Comparison of ENCODE assay signal across 2 cellular contexts in the genomic region with DNA sequence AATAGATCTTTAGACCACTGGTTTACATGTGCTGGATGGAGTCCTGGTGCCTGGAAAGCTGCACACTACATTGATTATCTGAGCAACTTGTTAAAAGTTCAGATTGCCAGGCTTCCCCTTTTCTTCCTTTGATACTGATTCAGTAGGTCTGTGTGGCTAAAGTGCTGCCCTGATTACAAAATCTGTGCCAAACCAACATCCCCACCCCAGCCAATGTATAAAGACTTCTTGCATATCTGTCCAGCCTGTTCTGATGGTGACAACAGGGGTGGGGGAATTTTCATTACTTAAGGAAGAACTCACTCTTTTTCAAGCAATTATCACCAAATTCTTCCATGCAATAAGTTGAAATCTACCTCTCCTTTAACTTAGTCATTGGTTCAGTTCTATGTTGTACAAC.
TF ChIP-seq lines count a peak whose summit lies in the region.

No MANE protein-coding gene starts in this region.

TF ChIP-seq in HCT116, 20 proteins besides CTCF, POLR2A, EP300 and RAD21:
- no peak for TF ChIP-seq POLR2AphosphoS5 (IDR thresholded peaks at IDR 0.05; ENCODE audit: low read depth, low read length)
- no peak for TF ChIP-seq CBX3 (IDR thresholded peaks at IDR 0.05; ENCODE audit: low read depth)
- TF ChIP-seq ZBTB33 (IDR thresholded peaks at IDR 0.05; ENCODE audit: extremely low read depth, insufficient replicate concordance, low read length), result no peak
- no peak for TF ChIP-seq SP1 (IDR thresholded peaks at IDR 0.05; ENCODE audit: low read depth)
- no peak for TF ChIP-seq TCF7L2 (IDR thresholded peaks at IDR 0.05; ENCODE audit: borderline replicate concordance, extremely low read depth, insufficient read depth, insufficient read length)
- TF ChIP-seq ZFX (IDR thresholded peaks at IDR 0.05), result no peak
- TF ChIP-seq YY1 (IDR thresholded peaks at IDR 0.05; ENCODE audit: extremely low read depth, insufficient replicate concordance, low read depth, low read length), result no peak
- no peak for TF ChIP-seq CEBPB (IDR thresholded peaks at IDR 0.05; ENCODE audit: low read depth)
- no peak for TF ChIP-seq JUND (IDR thresholded peaks at IDR 0.05)
- TF ChIP-seq SRF (IDR thresholded peaks at IDR 0.05; ENCODE audit: low read depth), result no peak
- TF ChIP-seq ELF1 (IDR thresholded peaks at IDR 0.05; ENCODE audit: borderline replicate concordance, low read depth), result no peak
- no peak for TF ChIP-seq SIN3A (IDR thresholded peaks at IDR 0.05; ENCODE audit: low read depth)
- TF ChIP-seq MAX (IDR thresholded peaks at IDR 0.05), result no peak
- no peak for TF ChIP-seq ZNF274 (IDR thresholded peaks at IDR 0.05; ENCODE audit: low read depth, low read length)
- TF ChIP-seq EZH2 (IDR thresholded peaks at IDR 0.05), result no peak
- TF ChIP-seq FOSL1 (IDR thresholded peaks at IDR 0.05; ENCODE audit: low read depth), result no peak
- no peak for TF ChIP-seq EGR1 (IDR thresholded peaks at IDR 0.05; ENCODE audit: low read depth)
- no peak for TF ChIP-seq EZH2phosphoT487 (IDR thresholded peaks at IDR 0.05; ENCODE audit: borderline replicate concordance)

TF ChIP-seq in HepG2, 621 proteins besides CTCF, POLR2A, EP300 and RAD21:
- no peak for TF ChIP-seq ZNF724P (CRISPR knock-in tag; IDR thresholded peaks at IDR 0.05; ENCODE audit: borderline replicate concordance)
- TF ChIP-seq ZNF280D (CRISPR knock-in tag; IDR thresholded peaks at IDR 0.05), result no peak
- TF ChIP-seq ZNF253 (CRISPR knock-in tag; IDR thresholded peaks at IDR 0.05; ENCODE audit: borderline replicate concordance), result no peak
- no peak for TF ChIP-seq SRY (CRISPR knock-in tag; IDR thresholded peaks at IDR 0.05)
- TF ChIP-seq, protein P1, sequence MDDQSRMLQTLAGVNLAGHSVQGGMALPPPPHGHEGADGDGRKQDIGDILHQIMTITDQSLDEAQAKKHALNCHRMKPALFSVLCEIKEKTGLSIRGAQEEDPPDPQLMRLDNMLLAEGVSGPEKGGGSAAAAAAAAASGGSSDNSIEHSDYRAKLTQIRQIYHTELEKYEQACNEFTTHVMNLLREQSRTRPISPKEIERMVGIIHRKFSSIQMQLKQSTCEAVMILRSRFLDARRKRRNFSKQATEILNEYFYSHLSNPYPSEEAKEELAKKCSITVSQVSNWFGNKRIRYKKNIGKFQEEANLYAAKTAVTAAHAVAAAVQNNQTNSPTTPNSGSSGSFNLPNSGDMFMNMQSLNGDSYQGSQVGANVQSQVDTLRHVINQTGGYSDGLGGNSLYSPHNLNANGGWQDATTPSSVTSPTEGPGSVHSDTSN (CRISPR knock-in tag; IDR thresholded peaks at IDR 0.05; ENCODE audit: borderline replicate concordance), result no peak
- no peak for TF ChIP-seq PITX1 (CRISPR knock-in tag; IDR thresholded peaks at IDR 0.05)
- TF ChIP-seq TEAD2 (CRISPR knock-in tag; IDR thresholded peaks at IDR 0.05), result no peak
- TF ChIP-seq SRSF4 (IDR thresholded peaks at IDR 0.05; ENCODE audit: low read depth, low read length, poor library complexity, severe bottlenecking), result no peak
- TF ChIP-seq, protein P2, sequence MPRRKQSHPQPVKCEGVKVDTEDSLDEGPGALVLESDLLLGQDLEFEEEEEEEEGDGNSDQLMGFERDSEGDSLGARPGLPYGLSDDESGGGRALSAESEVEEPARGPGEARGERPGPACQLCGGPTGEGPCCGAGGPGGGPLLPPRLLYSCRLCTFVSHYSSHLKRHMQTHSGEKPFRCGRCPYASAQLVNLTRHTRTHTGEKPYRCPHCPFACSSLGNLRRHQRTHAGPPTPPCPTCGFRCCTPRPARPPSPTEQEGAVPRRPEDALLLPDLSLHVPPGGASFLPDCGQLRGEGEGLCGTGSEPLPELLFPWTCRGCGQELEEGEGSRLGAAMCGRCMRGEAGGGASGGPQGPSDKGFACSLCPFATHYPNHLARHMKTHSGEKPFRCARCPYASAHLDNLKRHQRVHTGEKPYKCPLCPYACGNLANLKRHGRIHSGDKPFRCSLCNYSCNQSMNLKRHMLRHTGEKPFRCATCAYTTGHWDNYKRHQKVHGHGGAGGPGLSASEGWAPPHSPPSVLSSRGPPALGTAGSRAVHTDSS (CRISPR knock-in tag; conservative IDR thresholded peaks at IDR 0.05), result no peak
- no peak for TF ChIP-seq GABPB1 (CRISPR knock-in tag; IDR thresholded peaks at IDR 0.05)
- TF ChIP-seq NR0B2 (CRISPR knock-in tag; IDR thresholded peaks at IDR 0.05), result no peak
- no peak for TF ChIP-seq RBM39 (IDR thresholded peaks at IDR 0.05; ENCODE audit: low read depth, low read length, poor library complexity, severe bottlenecking)
- TF ChIP-seq FOXK2 (IDR thresholded peaks at IDR 0.05), result no peak
- no peak for TF ChIP-seq PHF20 (CRISPR knock-in tag; IDR thresholded peaks at IDR 0.05)
- no peak for TF ChIP-seq ZZZ3 (CRISPR knock-in tag; IDR thresholded peaks at IDR 0.05; ENCODE audit: borderline replicate concordance)
